In genomic region chrX:118188977-118189376, GRCh38 we compare ENCODE assay signal across 19 cellular contexts.
DNase-seq lines count a peak whose midpoint lies in the region; ATAC-seq, FAIRE-seq and TF ChIP-seq lines count a peak whose summit lies in the region.
"Had no signal": no experiment of that assay in that cellular context is flagged by ENCODE, and none has a peak within 500 bp of the region (broad histone marks: within the 10 kb centered on the region; RNA-seq: fewer than 3 reads in every experiment).

No MANE protein-coding gene starts in this region.

- peak; percentile 17 to 56 for DNase-seq in NCI-H2081 (lab: John Stamatoyannopoulos, UW)
- DNase-seq in NCI-H2081 treated with DMSO at 0.1 percent for 48 hours (lab: John Stamatoyannopoulos, UW): no peak
- DNase-seq in Kasumi-1 (lab: John Stamatoyannopoulos, UW): peak; percentile 12 to 15
- DNase-seq in SK-N-SH: peak; percentile 46
- no peak for DNase-seq in mucosa of descending colon
- DNase-seq in coronary artery (ENCODE audit: low spot score): no peak
- no peak for DNase-seq in HTR-8/SVneo (ENCODE audit: insufficient read length, low spot score)
- no peak for DNase-seq in T-helper 1 cell
- DNase-seq: activated CD4-positive, alpha-beta T cell treated with anti-CD3 and anti-CD28 coated beads for 48 hours; brain microvascular endothelial cell; CD4-positive, alpha-beta memory T cell; hypothalamus; NCI-H1417 treated with DMSO at 0.1 percent for 48 hours; ovary; thyroid gland had no signal

- no peaks in the 10 kb centered on the region for H4K20me1 ChIP-seq in SK-N-SH (ENCODE audit: insufficient read depth)

- H3K9me2 ChIP-seq in SK-N-SH: no peaks in the 10 kb centered on the region

- TF ChIP-seq CTCF in SK-N-SH (IDR thresholded peaks at IDR 0.05) (no peak), mucosa of descending colon (IDR thresholded peaks at IDR 0.05) (no peak), coronary artery (IDR thresholded peaks at IDR 0.05) (no peak)

- intact Hi-C loops in mucosa of descending colon (cut with DNase I, micrococcal nuclease): no loop called here

- H3K4me3 ChIP-seq in SK-N-SH (ENCODE audit: low read depth in 2 of 2, low read length in 1 of 2) (no peak overlapping the region), mucosa of descending colon (no peak overlapping the region), coronary artery (no peak overlapping the region)
- H3K4me3 ChIP-seq: A549, ovary, thyroid gland had no signal

- no peaks in the 10 kb centered on the region for H3F3A ChIP-seq in SK-N-SH (replicated peaks; ENCODE audit: insufficient read depth)

- H3K4me2 ChIP-seq in SK-N-SH: no peak overlapping the region
- H3K4me2 ChIP-seq: A549 had no signal

- H3K9ac ChIP-seq in SK-N-SH: no peak overlapping the region

- CTCF ChIA-PET in SK-N-SH (lab: Yijun Ruan, JAX): interaction anchor here (1.3 kb wide), 1 partner anchor 12 kb away, joined by 3 read pairs; no protein-coding TSS in a partner anchor

- no peaks in the 10 kb centered on the region for H3K9me3 ChIP-seq in SK-N-SH
- H3K9me3 ChIP-seq in mucosa of descending colon: no peaks in the 10 kb centered on the region
- H3K9me3 ChIP-seq: A549, ovary, thyroid gland had no signal

- H2AFZ ChIP-seq in SK-N-SH (ENCODE audit: low read depth): no peak overlapping the region

- no peaks in the 10 kb centered on the region for H3K27me3 ChIP-seq in SK-N-SH (ENCODE audit: insufficient read depth)
- H3K27me3 ChIP-seq: brain microvascular endothelial cell, ovary, thyroid gland had no signal

- FAIRE-seq in HTR-8/SVneo (lab: Jason Lieb, UNC): no peak
- FAIRE-seq: A549, small intestine had no signal

- no peak for TF ChIP-seq RAD21 in SK-N-SH (IDR thresholded peaks at IDR 0.05; ENCODE audit: low read length)

- H3K36me3 ChIP-seq in SK-N-SH (replicated peaks in 1 of 2; ENCODE audit: control insufficient read depth in 1 of 2, insufficient read depth in 2 of 2, low read length in 1 of 2) (no peaks in the 10 kb centered on the region), mucosa of descending colon (ENCODE audit: low read depth) (no peaks in the 10 kb centered on the region)
- H3K36me3 ChIP-seq: brain microvascular endothelial cell, ovary, thyroid gland had no signal

- no peak for TF ChIP-seq EP300 in SK-N-SH (IDR thresholded peaks at IDR 0.05; ENCODE audit: borderline replicate concordance in 1 of 2, low read depth in 1 of 2, low read length in 1 of 2)

- ATAC-seq in mucosa of descending colon: peak; percentile 31
- ATAC-seq: A549; HCT116; stimulated activated effector memory CD8-positive, alpha-beta T cell treated with anti-CD3 and anti-CD28 coated beads, Interleukin-12 subunit alpha, Interleukin-12 subunit beta, amount 100 ng/mL, for 72 hours had no signal

- 6% methylated on average over 3 of the region's 3 CpGs for WGBS in SK-N-SH (ENCODE audit: low lambda C conversion rate)

- H3K79me2 ChIP-seq in SK-N-SH (ENCODE audit: insufficient read depth): no peaks in the 10 kb centered on the region

- H3K4me1 ChIP-seq in SK-N-SH (ENCODE audit: control insufficient read depth in 1 of 2, insufficient read depth in 2 of 2, low read depth in 1 of 2, low read length in 1 of 2): peaks cover 0 to 9% of the 10 kb centered on the region in 2 experiments; a peak in 2 of 4 replicates
- no peaks in the 10 kb centered on the region for H3K4me1 ChIP-seq in mucosa of descending colon (ENCODE audit: low read depth)
- H3K4me1 ChIP-seq: A549, thyroid gland had no signal

- H3K27ac ChIP-seq in SK-N-SH (ENCODE audit: low read depth in 2 of 2, low read length in 1 of 2) (peak overlapping the region; percentile 51 to 83; a peak in 3 of 4 replicates), coronary artery (no peak overlapping the region)
- H3K27ac ChIP-seq: A549, brain microvascular endothelial cell, ovary, thyroid gland had no signal

- POLR2A ChIA-PET in SK-N-SH (lab: Yijun Ruan, JAX): interaction anchor here (1.0 to 2.2 kb wide), 3 partner anchors 23 to 73 kb away, joined by 3 to 7 read pairs (median 5); partner anchors contain the start of gene KLHL13

TF ChIP-seq in SK-N-SH, 30 proteins besides CTCF, POLR2A, EP300 and RAD21:
- TF ChIP-seq TCF12 (IDR thresholded peaks at IDR 0.05): peak; percentile 55
- peak; percentile 20 for TF ChIP-seq CHD2 (IDR thresholded peaks at IDR 0.05; ENCODE audit: low read length, partially characterized antibody)
- no peak for TF ChIP-seq NRF1 (IDR thresholded peaks at IDR 0.05; ENCODE audit: low read depth, low read length)
- no peak for TF ChIP-seq RXRA (IDR thresholded peaks at IDR 0.05; ENCODE audit: borderline replicate concordance, low read depth)
- TF ChIP-seq GATA2 (CRISPR knock-in tag; IDR thresholded peaks at IDR 0.05): peak; percentile 35; the same call in 1 of the 2 replicates
- TF ChIP-seq FOXJ3 (CRISPR knock-in tag; IDR thresholded peaks at IDR 0.05): no peak
- TF ChIP-seq, protein P1, sequence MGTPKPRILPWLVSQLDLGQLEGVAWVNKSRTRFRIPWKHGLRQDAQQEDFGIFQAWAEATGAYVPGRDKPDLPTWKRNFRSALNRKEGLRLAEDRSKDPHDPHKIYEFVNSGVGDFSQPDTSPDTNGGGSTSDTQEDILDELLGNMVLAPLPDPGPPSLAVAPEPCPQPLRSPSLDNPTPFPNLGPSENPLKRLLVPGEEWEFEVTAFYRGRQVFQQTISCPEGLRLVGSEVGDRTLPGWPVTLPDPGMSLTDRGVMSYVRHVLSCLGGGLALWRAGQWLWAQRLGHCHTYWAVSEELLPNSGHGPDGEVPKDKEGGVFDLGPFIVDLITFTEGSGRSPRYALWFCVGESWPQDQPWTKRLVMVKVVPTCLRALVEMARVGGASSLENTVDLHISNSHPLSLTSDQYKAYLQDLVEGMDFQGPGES (IDR thresholded peaks at IDR 0.05; ENCODE audit: low read depth, low read length): no peak
- peak; percentile 69; the same call in 1 of the 2 replicates for TF ChIP-seq MXI1 (IDR thresholded peaks at IDR 0.05; ENCODE audit: low read depth, low read length)

Comparison
In these comparisons a context has a peak if more than half of its experiments do, and no peak if none do; other contexts are left out.
1. DNase-seq: peak in NCI-H2081 (2 of 2), Kasumi-1 (2 of 2) and SK-N-SH (single experiment); none in NCI-H2081 treated with DMSO at 0.1 percent for 48 hours (single experiment), mucosa of descending colon (0 of 3), coronary artery (single experiment), HTR-8/SVneo (single experiment) and T-helper 1 cell (0 of 5).
2. H3K27ac ChIP-seq: peak in SK-N-SH (2 of 2); none in coronary artery (0 of 2).